12 cellular contexts compared by ENCODE assay signal in the genomic region with DNA sequence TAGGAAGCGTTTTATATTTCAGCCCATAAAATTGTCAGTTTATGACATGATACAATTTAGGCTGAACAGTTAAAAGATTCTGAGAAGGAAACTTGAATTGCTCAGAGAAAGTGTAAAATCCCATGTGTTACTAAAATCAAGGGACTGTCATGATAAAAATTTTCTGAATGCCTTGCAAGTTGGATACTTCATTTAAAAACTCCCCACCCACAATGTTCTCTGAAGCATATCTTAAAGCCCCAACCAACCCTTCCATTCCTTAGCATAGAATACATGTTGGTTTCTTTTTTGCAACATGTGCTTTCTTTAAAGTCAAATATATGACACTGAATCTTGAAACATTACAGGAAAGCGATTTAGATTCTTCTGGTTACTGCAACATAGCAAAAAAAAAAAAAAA.
A peak's percentile ranks its signal among the peaks of the same experiment; 100 is the strongest.
DNase-seq lines count a peak whose midpoint lies in the region; ATAC-seq and TF ChIP-seq lines count a peak whose summit lies in the region.
"Had no signal": no experiment of that assay in that cellular context is flagged by ENCODE, and none has a peak within 500 bp of the region (broad histone marks: within the 10 kb centered on the region; RNA-seq: fewer than 3 reads in every experiment).

No MANE protein-coding gene starts in this region.

- peak overlapping the region; percentile 83 for H3K9ac ChIP-seq in OCI-LY3 (ENCODE audit: low read length)
- H3K9ac ChIP-seq: neural progenitor cell had no signal

- H3K36me3 Mint-ChIP-seq in naive thymus-derived CD4-positive, alpha-beta T cell, result peaks cover 0 to 6% (median 0%) of the 10 kb centered on the region in 5 donors

- no peaks in the 10 kb centered on the region; the same call in 1 of the 2 replicates for H3K9me3 ChIP-seq in OCI-LY3 (ENCODE audit: insufficient read depth, low read length)
- no peaks in the 10 kb centered on the region for H3K9me3 ChIP-seq in naive thymus-derived CD4-positive, alpha-beta T cell (ENCODE audit: control insufficient read depth in 2 of 3, low read length in 3 of 3)

- peaks cover 77% of the 10 kb centered on the region for H3K4me1 ChIP-seq in OCI-LY3 (ENCODE audit: low read length)
- H3K4me1 ChIP-seq in naive thymus-derived CD4-positive, alpha-beta T cell (ENCODE audit: control insufficient read depth in 2 of 2, insufficient read depth in 2 of 2, low read length in 2 of 2), result no peaks in the 10 kb centered on the region
- H3K4me1 ChIP-seq: neural progenitor cell had no signal

- no peak overlapping the region for H2AFZ ChIP-seq in OCI-LY3 (ENCODE audit: low read depth, low read length)
- H2AFZ ChIP-seq: neural progenitor cell had no signal

- H3K36me3 ChIP-seq in GM06990 (ENCODE audit: control insufficient read depth, insufficient read depth, low read length) (no peaks in the 10 kb centered on the region), OCI-LY3 (replicated peaks; ENCODE audit: low read depth, low read length) (peaks cover under 1% of the 10 kb centered on the region)
- H3K36me3 ChIP-seq in naive thymus-derived CD4-positive, alpha-beta T cell (ENCODE audit: control insufficient read depth in 2 of 3, insufficient read depth in 3 of 3, low read length in 3 of 3), result no peaks in the 10 kb centered on the region
- H3K36me3 ChIP-seq: neural progenitor cell had no signal

- H3K4me3 ChIP-seq in GM06990 (replicated peaks; ENCODE audit: low read depth, low read length), result peak overlapping the region; percentile 34
- peak overlapping the region; percentile 56 for H3K4me3 ChIP-seq in OCI-LY3 (ENCODE audit: low read length)
- H3K4me3 ChIP-seq in naive thymus-derived CD4-positive, alpha-beta T cell (ENCODE audit: low read length), result no peak overlapping the region
- H3K4me3 ChIP-seq: neural progenitor cell had no signal

- no peak overlapping the region for H3K27ac Mint-ChIP-seq in naive thymus-derived CD4-positive, alpha-beta T cell
- H3K27ac Mint-ChIP-seq: neural progenitor cell had no signal

- TF ChIP-seq CTCF in GM06990 (IDR thresholded peaks at IDR 0.05; ENCODE audit: insufficient read depth, low read length, poor library complexity, severe bottlenecking), result no peak
- TF ChIP-seq CTCF in OCI-LY3 (IDR thresholded peaks at IDR 0.05; ENCODE audit: low read depth, low read length), result no peak

- H3K27ac ChIP-seq in OCI-LY3 (ENCODE audit: low read length), result peak overlapping the region; percentile 95
- H3K27ac ChIP-seq in naive thymus-derived CD4-positive, alpha-beta T cell (ENCODE audit: low read depth, low read length), result no peak overlapping the region
- H3K27ac ChIP-seq: neural progenitor cell had no signal

- no peaks in the 10 kb centered on the region for H3K9me3 Mint-ChIP-seq in naive thymus-derived CD4-positive, alpha-beta T cell
- H3K9me3 Mint-ChIP-seq: neural progenitor cell had no signal

- CTCF ChIA-PET in naive thymus-derived CD4-positive, alpha-beta T cell (lab: Charles Lee), result no interaction called here

- H3K79me2 ChIP-seq in OCI-LY3 (ENCODE audit: low read length), result peaks cover 41% of the 10 kb centered on the region

- intact Hi-C loops in naive thymus-derived CD4-positive, alpha-beta T cell (cut with micrococcal nuclease), result loop anchor here in 1 of 2 donors (1.0 to 5.0 kb wide), 3 partner anchors 8 to 53 kb away; no protein-coding TSS in a partner anchor

- peak overlapping the region; percentile 78 for H3K4me2 ChIP-seq in OCI-LY3 (ENCODE audit: low read length)
- H3K4me2 ChIP-seq: neural progenitor cell had no signal

- H3K4me1 Mint-ChIP-seq in naive thymus-derived CD4-positive, alpha-beta T cell, result peaks cover 0 to 29% (median 0%) of the 10 kb centered on the region in 7 donors
- H3K4me1 Mint-ChIP-seq: neural progenitor cell had no signal

- ATAC-seq in GM18867 (IDR thresholded peaks at IDR 0.05; ENCODE audit: unreplicated experiment) (peak; percentile 50), HG02588 (IDR thresholded peaks at IDR 0.05; ENCODE audit: unreplicated experiment) (peak; percentile 48), GM21528 (IDR thresholded peaks at IDR 0.05; ENCODE audit: low FRiP score, unreplicated experiment) (no peak)
- ATAC-seq in naive thymus-derived CD4-positive, alpha-beta T cell, result no peak

- H3K27me3 ChIP-seq in GM06990 (replicated peaks; ENCODE audit: control insufficient read depth, insufficient read depth, low read length) (no peaks in the 10 kb centered on the region), OCI-LY3 (ENCODE audit: low read depth, low read length) (no peaks in the 10 kb centered on the region)
- no peaks in the 10 kb centered on the region for H3K27me3 ChIP-seq in naive thymus-derived CD4-positive, alpha-beta T cell (ENCODE audit: control insufficient read depth in 2 of 2, insufficient read depth in 2 of 2, low read length in 2 of 2)
- H3K27me3 ChIP-seq: neural progenitor cell had no signal

- H3K4me3 Mint-ChIP-seq in naive thymus-derived CD4-positive, alpha-beta T cell, result peak overlapping the region in 1 of 10 donors; percentile 20
- H3K4me3 Mint-ChIP-seq: neural progenitor cell had no signal

- no peaks in the 10 kb centered on the region for H3K27me3 Mint-ChIP-seq in naive thymus-derived CD4-positive, alpha-beta T cell

- POLR2A ChIA-PET in naive thymus-derived CD4-positive, alpha-beta T cell (lab: Charles Lee), result no interaction called here

- DNase-seq in GM06990 (ENCODE audit: extremely low read depth, insufficient read length), result peak; percentile 73
- DNase-seq in NCI-H510A (lab: John Stamatoyannopoulos, UW), result no peak
- no peak for DNase-seq in naive thymus-derived CD4-positive, alpha-beta T cell
- no peak for DNase-seq in H4 (ENCODE audit: low spot score)
- DNase-seq: NCI-H748 treated with DMSO at 0.1 percent for 48 hours; stimulated activated naive CD4-positive, alpha-beta T cell treated with Interleukin-2 at 50 U/mL for 16 hours; SW 1271 had no signal

- no peaks in the 10 kb centered on the region for H4K20me1 ChIP-seq in OCI-LY3 (ENCODE audit: insufficient read depth, low read length)

Comparison
In these comparisons a context has a peak if more than half of its experiments do, and no peak if none do; other contexts are left out.
1. ATAC-seq: peak in GM18867 (single experiment) and HG02588 (single experiment); none in naive thymus-derived CD4-positive, alpha-beta T cell (single experiment) and GM21528 (single experiment).